8 cellular contexts compared by ENCODE assay signal in genomic region chr9:128127990-128128835, GRCh38. TPM values are rescaled to one million over a fixed set of nuclear protein-coding genes. Genes with fewer than 3 reads are reported as not detected.
DNase-seq lines count a peak whose midpoint lies in the region; ATAC-seq and TF ChIP-seq lines count a peak whose summit lies in the region.

No MANE protein-coding gene starts in this region.

- H3K27me3 ChIP-seq in ovary (no peaks in the 10 kb centered on the region), thymus (ENCODE audit: control insufficient read depth, insufficient read depth) (no peaks in the 10 kb centered on the region)

- H3K4me3 ChIP-seq in ovary (peak overlapping the region; percentile 86), thymus (ENCODE audit: low read length) (peak overlapping the region; percentile 90)

- H3K9me3 Mint-ChIP-seq in activated naive CD8-positive, alpha-beta T cell treated with anti-CD3 and anti-CD28 coated beads for 36 hours: no peaks in the 10 kb centered on the region

- H3K9me3 ChIP-seq in ovary (no peaks in the 10 kb centered on the region), thymus (ENCODE audit: control insufficient read depth) (no peaks in the 10 kb centered on the region)

- peaks cover 9% of the 10 kb centered on the region for H3K36me3 Mint-ChIP-seq in activated naive CD8-positive, alpha-beta T cell treated with anti-CD3 and anti-CD28 coated beads for 36 hours

- H3K4me1 Mint-ChIP-seq in activated naive CD8-positive, alpha-beta T cell treated with anti-CD3 and anti-CD28 coated beads for 36 hours: peaks cover 27% of the 10 kb centered on the region

- H3K27ac ChIP-seq in ovary (peak overlapping the region; percentile 84 to 96), thymus (ENCODE audit: low read depth) (peak overlapping the region; percentile 95)

- peaks cover 4% of the 10 kb centered on the region for H3K27me3 Mint-ChIP-seq in activated naive CD8-positive, alpha-beta T cell treated with anti-CD3 and anti-CD28 coated beads for 36 hours

- H3K4me1 ChIP-seq in ovary (ENCODE audit: insufficient read depth) (peaks cover 9% of the 10 kb centered on the region), thymus (ENCODE audit: control insufficient read depth, insufficient read depth, low read length) (peaks cover 16% of the 10 kb centered on the region)

- peak; percentile 52 for ATAC-seq in HG02623 (IDR thresholded peaks at IDR 0.05; ENCODE audit: unreplicated experiment)
- peak; percentile 91 for ATAC-seq in Right ventricle myocardium inferior

- POLR2A ChIA-PET in GM10248 (lab: Yijun Ruan, JAX): interaction anchor here (0.7 to 1.5 kb wide), 2 partner anchors 32 to 61 kb away, joined by 3 to 4 read pairs; partner anchors contain the start of genes BBLN and NAIF1

- TF ChIP-seq POLR2A in ovary (IDR thresholded peaks at IDR 0.05): no peak

- TF ChIP-seq EP300 in ovary (IDR thresholded peaks at IDR 0.05): no peak

- H3K36me3 ChIP-seq in ovary: no peaks in the 10 kb centered on the region
- H3K36me3 ChIP-seq in thymus (ENCODE audit: control insufficient read depth, insufficient read depth): peaks cover 22% of the 10 kb centered on the region

- no peak for TF ChIP-seq CTCF in GM10248 (IDR thresholded peaks at IDR 0.05; ENCODE audit: control extremely low read depth, extremely low read depth, low read depth, missing control alignments)
- no peak for TF ChIP-seq CTCF in ovary (IDR thresholded peaks at IDR 0.05)

- CTCF ChIA-PET in GM10248 (lab: Yijun Ruan, JAX): interaction anchor here (0.8 to 7.4 kb wide), 10 partner anchors 9 to 94 kb away, joined by 3 to 110 read pairs (median 4); partner anchors contain the start of gene BBLN

- peak overlapping the region; percentile 98 for H3K27ac Mint-ChIP-seq in activated naive CD8-positive, alpha-beta T cell treated with anti-CD3 and anti-CD28 coated beads for 36 hours

- DNase-seq in GM10248 (ENCODE audit: extremely low spot score): peak; percentile 91
- peak; percentile 90 for DNase-seq in NCI-H1092 treated with DMSO at 0.1 percent for 48 hours (lab: John Stamatoyannopoulos, UW)
- DNase-seq in SKM-1 (lab: John Stamatoyannopoulos, UW; ENCODE audit: unreplicated experiment): peak; percentile 74
- peak; percentile 86 for DNase-seq in activated naive CD8-positive, alpha-beta T cell treated with anti-CD3 and anti-CD28 coated beads for 36 hours
- peak; percentile 93 for DNase-seq in Right ventricle myocardium inferior (ENCODE audit: missing footprints)
- DNase-seq in ovary: peak; percentile 80 to 90 (median 85)

- peak overlapping the region; percentile 97 for H3K4me3 Mint-ChIP-seq in activated naive CD8-positive, alpha-beta T cell treated with anti-CD3 and anti-CD28 coated beads for 36 hours

- intact Hi-C loops in Right ventricle myocardium inferior (cut with DNase I) (loop anchor here (2.0 kb wide), 1 partner anchor 33 kb away; the partner anchor contains the start of gene BBLN), ovary (cut with DNase I) (no loop called here)

- WGBS in ovary, 3 donors: 0 to 1% (median 1%) methylated on average over 66 to 82 of the region's 82 CpGs
- under 1% methylated on average over 82 of the region's 82 CpGs for WGBS in thymus

RNA-seq across cellular contexts. Expression of gene PTGES2, which starts 0.7 kb away (rescaled TPM):
- total RNA-seq in activated naive CD8-positive, alpha-beta T cell treated with anti-CD3 and anti-CD28 coated beads for 36 hours: 10 to 100 TPM; 63.3 to 66.1 TPM
- total RNA-seq in Right ventricle myocardium inferior: 158 TPM
- 10 to 100 TPM; 33.7 to 69.5 (median 61.3) TPM for total RNA-seq in ovary
- 10 to 100 TPM; 19.6 to 33.8 TPM for polyA plus RNA-seq in ovary
- polyA plus RNA-seq in thymus: 39.3 TPM

RNA-seq across cellular contexts. Expression of gene LCN2, which starts 21.0 kb away (rescaled TPM):
- total RNA-seq in activated naive CD8-positive, alpha-beta T cell treated with anti-CD3 and anti-CD28 coated beads for 36 hours: not detected
- total RNA-seq in Right ventricle myocardium inferior (not detected), ovary (10 to 100 TPM in 2 of 7 donors, 1 to 10 TPM in 3, under 1 TPM in 1, not detected in 1; 0.33 to 19.5 (median 4.3) TPM)
- polyA plus RNA-seq in ovary (under 1 TPM in 1 of 2 donors, not detected in 1; 0.46 TPM), thymus (31.9 TPM)

RNA-seq across cellular contexts. Expression of gene BBLN, which starts 31.9 kb away (rescaled TPM):
- 10 to 100 TPM; 74.1 to 77.3 TPM for total RNA-seq in activated naive CD8-positive, alpha-beta T cell treated with anti-CD3 and anti-CD28 coated beads for 36 hours
- 36.1 TPM for total RNA-seq in Right ventricle myocardium inferior
- total RNA-seq in ovary: 100 to 1,000 TPM in 1 of 7 donors, 10 to 100 TPM in 6; 17.9 to 210 (median 31.7) TPM
- 10 to 100 TPM in 1 of 2 donors, 1 to 10 TPM in 1; 2.4 to 59.3 TPM for polyA plus RNA-seq in ovary
- 162 TPM for polyA plus RNA-seq in thymus

Comparison
In these comparisons a context has a peak if more than half of its experiments do, and no peak if none do; other contexts are left out.
1. Peak in every context shown above with its lines: DNase-seq, ATAC-seq, H3K4me3 ChIP-seq and H3K27ac ChIP-seq.